ENCODE assay signal across 26 cellular contexts in genomic region chr3:80040113-80040512, GRCh38.
DNase-seq lines count a peak whose midpoint lies in the region; ATAC-seq, FAIRE-seq and TF ChIP-seq lines count a peak whose summit lies in the region.
"Had no signal": no experiment of that assay in that cellular context is flagged by ENCODE, and none has a peak within 500 bp of the region (broad histone marks: within the 10 kb centered on the region; RNA-seq: fewer than 3 reads in every experiment).

No MANE protein-coding gene starts in this region.

- H3K27ac ChIP-seq in SK-N-SH (ENCODE audit: low read depth in 2 of 2, low read length in 1 of 2) (no peak overlapping the region), astrocyte (ENCODE audit: low read depth, low read length) (no peak overlapping the region), ascending aorta (no peak overlapping the region)
- H3K27ac ChIP-seq: 22Rv1, BLaER1, C4-2B, GM23248 had no signal

- H3K79me2 ChIP-seq in SK-N-SH (ENCODE audit: insufficient read depth) = no peaks in the 10 kb centered on the region
- no peaks in the 10 kb centered on the region for H3K79me2 ChIP-seq in astrocyte (ENCODE audit: insufficient read depth, low read length)

- CTCF ChIA-PET in SK-N-SH (lab: Yijun Ruan, JAX) = no interaction called here

- TF ChIP-seq CTCF in SK-N-SH (IDR thresholded peaks at IDR 0.05) (no peak), astrocyte (IDR thresholded peaks at IDR 0.05; ENCODE audit: insufficient read depth, low read depth, low read length) (no peak), choroid plexus epithelial cell (conservative IDR thresholded peaks at IDR 0.05; ENCODE audit: low read depth, low read length) (no peak), ascending aorta (IDR thresholded peaks at IDR 0.05) (no peak)

- intact Hi-C loops in ascending aorta (cut with DNase I) = no loop called here

- no peaks in the 10 kb centered on the region for H3K36me3 ChIP-seq in SK-N-SH (replicated peaks in 1 of 2; ENCODE audit: control insufficient read depth in 1 of 2, insufficient read depth in 2 of 2, low read length in 1 of 2)
- H3K36me3 ChIP-seq in astrocyte (ENCODE audit: insufficient read depth, low read length) = no peaks in the 10 kb centered on the region
- H3K36me3 ChIP-seq in ascending aorta = no peaks in the 10 kb centered on the region
- H3K36me3 ChIP-seq: BLaER1 had no signal

- no peak for ATAC-seq in SK-N-SH treated with all-trans-retinoic acid at 6 μM for 48 hours
- ATAC-seq: CD8-positive, alpha-beta T cell; GM12878 had no signal

- DNase-seq in SK-N-SH (no peak), astrocyte (ENCODE audit: low read depth) (peak; percentile 30), choroid plexus epithelial cell (ENCODE audit: low read depth) (peak; percentile 10), NCI-H226 (no peak), ascending aorta (ENCODE audit: low spot score in 2 of 2) (no peak)
- DNase-seq in activated CD8-positive, alpha-beta memory T cell treated with anti-CD3 and anti-CD28 coated beads, Interleukin-2, amount 50 U/mL, for 4 hours = no peak
- DNase-seq: Caco-2; CD4-positive, CD25-positive, alpha-beta regulatory T cell; CD8-positive, alpha-beta T cell; DMS 273 treated with DMSO at 0.1 percent for 48 hours; DMS79; EL; GDM1; GM23248; H7; HCEC 1CT had no signal

- H3K9me3 Mint-ChIP-seq in astrocyte (ENCODE audit: unreplicated experiment) = no peaks in the 10 kb centered on the region

- H3K4me3 ChIP-seq in SK-N-SH (ENCODE audit: low read depth in 2 of 2, low read length in 1 of 2) = no peak overlapping the region
- no peak overlapping the region for H3K4me3 ChIP-seq in astrocyte (ENCODE audit: insufficient read depth, low read depth, low read length)
- H3K4me3 ChIP-seq in choroid plexus epithelial cell (ENCODE audit: low read depth, low read length) = no peak overlapping the region
- H3K4me3 ChIP-seq in ascending aorta = no peak overlapping the region
- H3K4me3 ChIP-seq: BLaER1, GM12878, GM23248 had no signal

- TF ChIP-seq RAD21 in SK-N-SH (IDR thresholded peaks at IDR 0.05; ENCODE audit: low read length) = no peak

- H3K4me2 ChIP-seq in SK-N-SH (no peak overlapping the region), astrocyte (ENCODE audit: low read length) (no peak overlapping the region)
- H3K4me2 ChIP-seq: BLaER1 had no signal

- no peaks in the 10 kb centered on the region for H3F3A ChIP-seq in SK-N-SH (replicated peaks; ENCODE audit: insufficient read depth)

- H3K36me3 Mint-ChIP-seq in astrocyte (ENCODE audit: low read depth, unreplicated experiment) = no peaks in the 10 kb centered on the region
- H3K36me3 Mint-ChIP-seq: CD4-positive, CD25-positive, alpha-beta regulatory T cell; CD8-positive, alpha-beta T cell had no signal

- no peak overlapping the region for H3K9ac ChIP-seq in SK-N-SH
- H3K9ac ChIP-seq in astrocyte (ENCODE audit: low read length) = no peak overlapping the region
- H3K9ac ChIP-seq: BLaER1, GM23248 had no signal

- H4K20me1 ChIP-seq in SK-N-SH (ENCODE audit: insufficient read depth) (no peaks in the 10 kb centered on the region), astrocyte (ENCODE audit: insufficient read depth, low read length) (no peaks in the 10 kb centered on the region)
- H4K20me1 ChIP-seq: BLaER1 had no signal

- H3K4me3 Mint-ChIP-seq in astrocyte (ENCODE audit: unreplicated experiment) = no peak overlapping the region
- H3K4me3 Mint-ChIP-seq: B cell; CD4-positive, CD25-positive, alpha-beta regulatory T cell; CD8-positive, alpha-beta T cell had no signal

- no peak for FAIRE-seq in astrocyte (lab: Jason Lieb, UNC)
- FAIRE-seq: A204.1, D721Med, GM12878, GM19239, H1 had no signal

- no peaks in the 10 kb centered on the region for H3K9me3 ChIP-seq in SK-N-SH
- H3K9me3 ChIP-seq in astrocyte (ENCODE audit: insufficient read depth, low read depth, low read length) = no peaks in the 10 kb centered on the region
- no peaks in the 10 kb centered on the region for H3K9me3 ChIP-seq in ascending aorta
- H3K9me3 ChIP-seq: BLaER1, Caco-2 had no signal

- no peaks in the 10 kb centered on the region for H3K4me1 Mint-ChIP-seq in astrocyte (ENCODE audit: low read depth, unreplicated experiment)
- H3K4me1 Mint-ChIP-seq: B cell; CD4-positive, CD25-positive, alpha-beta regulatory T cell had no signal

- POLR2A ChIA-PET in SK-N-SH (lab: Yijun Ruan, JAX) = no interaction called here

- H3K27ac Mint-ChIP-seq in astrocyte (ENCODE audit: unreplicated experiment) = no peak overlapping the region
- H3K27ac Mint-ChIP-seq: B cell; CD4-positive, CD25-positive, alpha-beta regulatory T cell; CD8-positive, alpha-beta T cell had no signal

- H3K27me3 ChIP-seq in SK-N-SH (ENCODE audit: insufficient read depth) (no peaks in the 10 kb centered on the region), astrocyte (ENCODE audit: insufficient read depth, low read length) (no peaks in the 10 kb centered on the region), ascending aorta (no peaks in the 10 kb centered on the region)
- H3K27me3 ChIP-seq: BLaER1 had no signal

- TF ChIP-seq EP300 in SK-N-SH (IDR thresholded peaks at IDR 0.05; ENCODE audit: borderline replicate concordance in 1 of 2, low read depth in 1 of 2, low read length in 1 of 2) = no peak

- no peaks in the 10 kb centered on the region for H3K4me1 ChIP-seq in SK-N-SH (ENCODE audit: control insufficient read depth in 1 of 2, insufficient read depth in 2 of 2, low read depth in 1 of 2, low read length in 1 of 2)
- no peaks in the 10 kb centered on the region for H3K4me1 ChIP-seq in astrocyte (ENCODE audit: insufficient read depth, low read length)
- no peaks in the 10 kb centered on the region for H3K4me1 ChIP-seq in ascending aorta
- H3K4me1 ChIP-seq: BLaER1, Caco-2 had no signal

- no peaks in the 10 kb centered on the region for H3K27me3 Mint-ChIP-seq in astrocyte (ENCODE audit: low read depth, unreplicated experiment)
- H3K27me3 Mint-ChIP-seq: B cell; CD4-positive, CD25-positive, alpha-beta regulatory T cell had no signal

- H3K9me2 ChIP-seq in SK-N-SH = no peaks in the 10 kb centered on the region

- WGBS in SK-N-SH (ENCODE audit: low lambda C conversion rate) = 14% methylated on average over 2 of the region's 2 CpGs

- H2AFZ ChIP-seq in SK-N-SH (ENCODE audit: low read depth) (no peak overlapping the region), astrocyte (ENCODE audit: low read depth, low read length) (no peak overlapping the region)
- H2AFZ ChIP-seq: GM23248 had no signal

TF ChIP-seq in SK-N-SH treated with all-trans-retinoic acid at 6 μM for 48 hours, 23 proteins besides CTCF, POLR2A, EP300 and RAD21 (continues in another document):
- TF ChIP-seq ZNF8 (CRISPR knock-in tag; IDR thresholded peaks at IDR 0.05) (no peak), ZNF565 (CRISPR knock-in tag; conservative IDR thresholded peaks at IDR 0.05; ENCODE audit: low read depth) (no peak), PATZ1 (CRISPR knock-in tag; IDR thresholded peaks at IDR 0.05; ENCODE audit: borderline replicate concordance) (no peak), CSDC2 (CRISPR knock-in tag; IDR thresholded peaks at IDR 0.05) (no peak), ZFP3 (CRISPR knock-in tag; IDR thresholded peaks at IDR 0.05) (no peak), ISL1 (CRISPR knock-in tag; IDR thresholded peaks at IDR 0.05) (peak; percentile 96)

TF ChIP-seq in SK-N-SH, 30 proteins besides CTCF, POLR2A, EP300 and RAD21:
- TF ChIP-seq SIN3A (IDR thresholded peaks at IDR 0.05; ENCODE audit: borderline replicate concordance, low read depth, low read length) (no peak), FOXM1 (IDR thresholded peaks at IDR 0.05; ENCODE audit: low read depth) (no peak), RXRA (IDR thresholded peaks at IDR 0.05; ENCODE audit: borderline replicate concordance, low read depth) (no peak), GABPA (IDR thresholded peaks at IDR 0.05; ENCODE audit: low read depth) (no peak), PBX3 (IDR thresholded peaks at IDR 0.05) (no peak), TEAD4 (IDR thresholded peaks at IDR 0.05; ENCODE audit: borderline replicate concordance, insufficient read depth) (no peak), MAX (IDR thresholded peaks at IDR 0.05; ENCODE audit: low read depth) (no peak)
- TF ChIP-seq, protein P1, sequence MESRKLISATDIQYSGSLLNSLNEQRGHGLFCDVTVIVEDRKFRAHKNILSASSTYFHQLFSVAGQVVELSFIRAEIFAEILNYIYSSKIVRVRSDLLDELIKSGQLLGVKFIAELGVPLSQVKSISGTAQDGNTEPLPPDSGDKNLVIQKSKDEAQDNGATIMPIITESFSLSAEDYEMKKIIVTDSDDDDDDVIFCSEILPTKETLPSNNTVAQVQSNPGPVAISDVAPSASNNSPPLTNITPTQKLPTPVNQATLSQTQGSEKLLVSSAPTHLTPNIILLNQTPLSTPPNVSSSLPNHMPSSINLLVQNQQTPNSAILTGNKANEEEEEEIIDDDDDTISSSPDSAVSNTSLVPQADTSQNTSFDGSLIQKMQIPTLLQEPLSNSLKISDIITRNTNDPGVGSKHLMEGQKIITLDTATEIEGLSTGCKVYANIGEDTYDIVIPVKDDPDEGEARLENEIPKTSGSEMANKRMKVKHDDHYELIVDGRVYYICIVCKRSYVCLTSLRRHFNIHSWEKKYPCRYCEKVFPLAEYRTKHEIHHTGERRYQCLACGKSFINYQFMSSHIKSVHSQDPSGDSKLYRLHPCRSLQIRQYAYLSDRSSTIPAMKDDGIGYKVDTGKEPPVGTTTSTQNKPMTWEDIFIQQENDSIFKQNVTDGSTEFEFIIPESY (IDR thresholded peaks at IDR 0.05; ENCODE audit: borderline replicate concordance, low read depth) = no peak
- TF ChIP-seq, protein P2, sequence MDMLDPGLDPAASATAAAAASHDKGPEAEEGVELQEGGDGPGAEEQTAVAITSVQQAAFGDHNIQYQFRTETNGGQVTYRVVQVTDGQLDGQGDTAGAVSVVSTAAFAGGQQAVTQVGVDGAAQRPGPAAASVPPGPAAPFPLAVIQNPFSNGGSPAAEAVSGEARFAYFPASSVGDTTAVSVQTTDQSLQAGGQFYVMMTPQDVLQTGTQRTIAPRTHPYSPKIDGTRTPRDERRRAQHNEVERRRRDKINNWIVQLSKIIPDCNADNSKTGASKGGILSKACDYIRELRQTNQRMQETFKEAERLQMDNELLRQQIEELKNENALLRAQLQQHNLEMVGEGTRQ (IDR thresholded peaks at IDR 0.05; ENCODE audit: borderline replicate concordance, low read depth, low read length) = no peak

Comparison
In these comparisons a context has a peak if more than half of its experiments do, and no peak if none do; other contexts are left out.
1. DNase-seq: peak in astrocyte (single experiment) and choroid plexus epithelial cell (single experiment); none in SK-N-SH (single experiment), NCI-H226 (single experiment), ascending aorta (0 of 2) and activated CD8-positive, alpha-beta memory T cell treated with anti-CD3 and anti-CD28 coated beads, Interleukin-2, amount 50 U/mL, for 4 hours (single experiment).